8 cellular contexts compared by ENCODE assay signal in genomic region chr7:144812379-144813283, GRCh38.
DNase-seq lines count a peak whose midpoint lies in the region; ATAC-seq and TF ChIP-seq lines count a peak whose summit lies in the region.

No MANE protein-coding gene starts in this region.

- H3K36me3 ChIP-seq in Loucy (ENCODE audit: insufficient read depth, low read length): no peaks in the 10 kb centered on the region

- no peaks in the 10 kb centered on the region for H4K20me1 ChIP-seq in Loucy (ENCODE audit: insufficient read depth, low read length, poor library complexity, severe bottlenecking)

- no peaks in the 10 kb centered on the region for H3K9me2 ChIP-seq in Loucy (replicated peaks; ENCODE audit: low read depth, low read length)

- no peaks in the 10 kb centered on the region for H3K27me3 Mint-ChIP-seq in effector memory CD8-positive, alpha-beta T cell

- peak; percentile 24 to 31 (median 25) for DNase-seq in effector memory CD8-positive, alpha-beta T cell
- DNase-seq in DMS79 treated with DMSO at 0.1 percent for 48 hours (lab: John Stamatoyannopoulos, UW) (no peak), SW480 (ENCODE audit: low spot score) (no peak), dedifferentiated amniotic fluid mesenchymal stem cell (ENCODE audit: extremely low spot score) (no peak), NCI-H446 treated with DMSO at 0.1 percent for 48 hours (lab: John Stamatoyannopoulos, UW) (no peak)

- H2AFZ ChIP-seq in Loucy (ENCODE audit: low read length): no peak overlapping the region

- no peak for TF ChIP-seq CTCF in Loucy (conservative IDR thresholded peaks at IDR 0.05; ENCODE audit: low read length)

- no peaks in the 10 kb centered on the region for H3K4me1 ChIP-seq in Loucy (ENCODE audit: insufficient read depth, low read length, poor library complexity, severe bottlenecking)

- H3K9ac ChIP-seq in Loucy (ENCODE audit: low read depth, low read length, poor library complexity, severe bottlenecking): no peak overlapping the region

- H3K27ac Mint-ChIP-seq in effector memory CD8-positive, alpha-beta T cell: peak overlapping the region; percentile 86 to 88

- H3K4me3 Mint-ChIP-seq in effector memory CD8-positive, alpha-beta T cell: peak overlapping the region; percentile 46 to 71

- peaks cover 11 to 34% of the 10 kb centered on the region in 2 donors for H3K4me1 Mint-ChIP-seq in effector memory CD8-positive, alpha-beta T cell (ENCODE audit: low read depth in 2 of 2)

- H3K79me2 ChIP-seq in Loucy (ENCODE audit: insufficient read depth, low read length): no peaks in the 10 kb centered on the region

- ATAC-seq in GM18519 (IDR thresholded peaks at IDR 0.05; ENCODE audit: low FRiP score, unreplicated experiment) (peak; percentile 94), GM21723 (IDR thresholded peaks at IDR 0.05; ENCODE audit: unreplicated experiment) (peak; percentile 90)
- ATAC-seq in effector memory CD8-positive, alpha-beta T cell (replicated peaks): peak; percentile 99

- H3K4me2 ChIP-seq in Loucy (ENCODE audit: low read depth, low read length, poor library complexity, severe bottlenecking): peak overlapping the region; percentile 62

- H3K27me3 ChIP-seq in Loucy (ENCODE audit: insufficient read depth, low read length, poor library complexity, severe bottlenecking): no peaks in the 10 kb centered on the region

- H3K9me3 ChIP-seq in Loucy (ENCODE audit: insufficient read depth, low read depth, low read length): no peaks in the 10 kb centered on the region

- H3F3A ChIP-seq in Loucy (ENCODE audit: low read depth): no peaks in the 10 kb centered on the region

- H3K9me3 Mint-ChIP-seq in effector memory CD8-positive, alpha-beta T cell: no peaks in the 10 kb centered on the region

- H3K4me3 ChIP-seq in Loucy (ENCODE audit: low read length, poor library complexity, severe bottlenecking): peak overlapping the region; percentile 10

- H3K36me3 Mint-ChIP-seq in effector memory CD8-positive, alpha-beta T cell (ENCODE audit: insufficient read depth): peaks cover 3% of the 10 kb centered on the region

Comparison
In these comparisons a context has a peak if more than half of its experiments do, and no peak if none do; other contexts are left out.
1. DNase-seq: peak in effector memory CD8-positive, alpha-beta T cell (3 of 3); none in DMS79 treated with DMSO at 0.1 percent for 48 hours (single experiment), SW480 (single experiment), dedifferentiated amniotic fluid mesenchymal stem cell (single experiment) and NCI-H446 treated with DMSO at 0.1 percent for 48 hours (single experiment).
2. Peak in every context shown above with its lines, with median percentiles within 50 percentile points of each other: ATAC-seq.